Comparison of ENCODE assay signal across 24 cellular contexts in genomic region chr1:166182281-166182680, GRCh38. TPM values are rescaled to one million over a fixed set of nuclear protein-coding genes. Genes with fewer than 3 reads are reported as not detected.
DNase-seq lines count a peak whose midpoint lies in the region; ATAC-seq and TF ChIP-seq lines count a peak whose summit lies in the region.
"Had no signal": no experiment of that assay in that cellular context is flagged by ENCODE, and none has a peak within 500 bp of the region (broad histone marks: within the 10 kb centered on the region; RNA-seq: fewer than 3 reads in every experiment).

No MANE protein-coding gene starts in this region.

- H3K4me3 Mint-ChIP-seq in WTC11: no peak overlapping the region
- H3K4me3 Mint-ChIP-seq: activated naive CD8-positive, alpha-beta T cell; activated T-cell treated with anti-CD3 and anti-CD28 coated beads, Interleukin-2, amount 50 U/mL, for 72 hours; CD4-positive, CD25-positive, alpha-beta regulatory T cell; natural killer cell; T-helper 17 cell had no signal

- H3K4me1 ChIP-seq in tibial artery: no peaks in the 10 kb centered on the region
- H3K4me1 ChIP-seq: parathyroid adenoma, thyroid gland had no signal

- ATAC-seq in GM18870 (IDR thresholded peaks at IDR 0.05; ENCODE audit: unreplicated experiment) (peak; percentile 72), GM21529 (IDR thresholded peaks at IDR 0.05; ENCODE audit: unreplicated experiment) (peak; percentile 56), HG02938 (IDR thresholded peaks at IDR 0.05; ENCODE audit: unreplicated experiment) (peak; percentile 73), WTC11 (peak; percentile 20; the same call in 1 of the 2 replicates)
- ATAC-seq: left cardiac atrium, natural killer cell, T-helper 17 cell had no signal

- H3K9me3 ChIP-seq in tibial artery: no peaks in the 10 kb centered on the region
- H3K9me3 ChIP-seq: esophagus squamous epithelium, thyroid gland had no signal

- TF ChIP-seq CTCF in WTC11 (IDR thresholded peaks at IDR 0.05) (no peak), tibial artery (IDR thresholded peaks at IDR 0.05) (no peak)

- DNase-seq in WTC11 (ENCODE audit: low spot score) (no peak), NCI-H1092 treated with DMSO at 0.1 percent for 48 hours (lab: John Stamatoyannopoulos, UW) (no peak), tibial artery (no peak), T-helper 9 cell (no peak)
- no peak for DNase-seq in activated CD4-positive, CD25-positive, alpha-beta regulatory T cell treated with anti-CD3 and anti-CD28 coated beads, Interleukin-2, amount 50 U/mL, for 72 hours
- DNase-seq: activated CD4-positive, CD25-positive, alpha-beta regulatory T cell; activated T-cell treated with anti-CD3 and anti-CD28 coated beads, Interleukin-2, amount 50 U/mL, for 72 hours; CD4-positive, CD25-positive, alpha-beta regulatory T cell; effector memory CD4-positive, alpha-beta T cell; esophagus squamous epithelium; left cardiac atrium; natural killer cell; NCI-H1436; NCI-H2171 treated with DMSO at 0.1 percent for 48 hours; NCI-H526 treated with DMSO at 0.1 percent for 48 hours; Right ventricle myocardium superior; stimulated activated naive CD4-positive, alpha-beta T cell; T-helper 17 cell; thyroid gland had no signal

- no peaks in the 10 kb centered on the region for H3K36me3 Mint-ChIP-seq in WTC11
- H3K36me3 Mint-ChIP-seq: activated naive CD8-positive, alpha-beta T cell; CD4-positive, CD25-positive, alpha-beta regulatory T cell; natural killer cell had no signal

- CTCF ChIA-PET in WTC11 (lab: Charles Lee): interaction anchor here (0.6 to 1.5 kb wide), 3 partner anchors 17 to 258 kb away, joined by 3 to 5 read pairs (median 3); no protein-coding TSS in a partner anchor

- intact Hi-C loops in tibial artery (cut with DNase I; ENCODE audit: low total_unique reads): no loop called here

- H3K36me3 ChIP-seq in tibial artery: no peaks in the 10 kb centered on the region
- H3K36me3 ChIP-seq: esophagus squamous epithelium, thyroid gland had no signal

- peaks cover 0 to 3% of the 10 kb centered on the region in 2 donors for H3K27me3 ChIP-seq in tibial artery
- H3K27me3 ChIP-seq: thyroid gland had no signal

- H3K9me3 Mint-ChIP-seq in WTC11: no peaks in the 10 kb centered on the region
- H3K9me3 Mint-ChIP-seq: activated T-cell treated with anti-CD3 and anti-CD28 coated beads, Interleukin-2, amount 50 U/mL, for 72 hours; natural killer cell had no signal

- H3K4me3 ChIP-seq in tibial artery: no peak overlapping the region
- H3K4me3 ChIP-seq: esophagus squamous epithelium, thyroid gland had no signal

- H3K27me3 Mint-ChIP-seq in WTC11 (ENCODE audit: low read depth): no peaks in the 10 kb centered on the region; the same call in 1 of the 2 replicates

- H3K27ac Mint-ChIP-seq in WTC11: no peak overlapping the region
- H3K27ac Mint-ChIP-seq: activated naive CD8-positive, alpha-beta T cell; activated T-cell treated with anti-CD3 and anti-CD28 coated beads, Interleukin-2, amount 50 U/mL, for 72 hours; CD4-positive, CD25-positive, alpha-beta regulatory T cell; natural killer cell; T-helper 17 cell had no signal

- no peak overlapping the region for H3K27ac ChIP-seq in tibial artery
- H3K27ac ChIP-seq: esophagus squamous epithelium, parathyroid adenoma, thyroid gland had no signal

- H3K4me1 Mint-ChIP-seq in WTC11: peaks cover 33% of the 10 kb centered on the region
- H3K4me1 Mint-ChIP-seq: CD4-positive, CD25-positive, alpha-beta regulatory T cell; natural killer cell; T-helper 17 cell had no signal

- POLR2A ChIA-PET in WTC11 (lab: Charles Lee): no interaction called here

TF ChIP-seq in WTC11, 78 proteins besides CTCF, POLR2A, EP300 and RAD21 (continues in another document):
- TF ChIP-seq HMGA2 (CRISPR knock-in tag; IDR thresholded peaks at IDR 0.05) (no peak), PRRX2 (CRISPR knock-in tag; IDR thresholded peaks at IDR 0.05) (no peak), CREB1 (CRISPR knock-in tag; IDR thresholded peaks at IDR 0.05) (no peak), ATF3 (CRISPR knock-in tag; conservative IDR thresholded peaks at IDR 0.05) (no peak), ATF1 (CRISPR knock-in tag; IDR thresholded peaks at IDR 0.05) (no peak), NR2C2 (CRISPR knock-in tag; IDR thresholded peaks at IDR 0.05) (no peak), ESRRA (CRISPR knock-in tag; IDR thresholded peaks at IDR 0.05; ENCODE audit: borderline replicate concordance) (no peak), ZNF416 (CRISPR knock-in tag; IDR thresholded peaks at IDR 0.05) (no peak), AR (CRISPR knock-in tag; IDR thresholded peaks at IDR 0.05) (no peak), TCF7 (CRISPR knock-in tag; IDR thresholded peaks at IDR 0.05; ENCODE audit: low read depth) (no peak), FOXK1 (CRISPR knock-in tag; IDR thresholded peaks at IDR 0.05) (no peak), RELA (CRISPR knock-in tag; IDR thresholded peaks at IDR 0.05; ENCODE audit: borderline replicate concordance) (no peak), JAZF1 (CRISPR knock-in tag; IDR thresholded peaks at IDR 0.05) (no peak), RORB (CRISPR knock-in tag; IDR thresholded peaks at IDR 0.05) (no peak), ZBTB43 (CRISPR knock-in tag; IDR thresholded peaks at IDR 0.05) (no peak), ARID4B (CRISPR knock-in tag; IDR thresholded peaks at IDR 0.05; ENCODE audit: borderline replicate concordance) (no peak), SOX15 (CRISPR knock-in tag; IDR thresholded peaks at IDR 0.05) (no peak)

RNA-seq across cellular contexts. Expression of gene FAM78B, which starts 15.5 kb away (rescaled TPM):
- 2.2 to 2.7 TPM (median 2.6 TPM) in 3 replicates for total RNA-seq in WTC11 (2021)
- total RNA-seq: natural killer cell had no signal

Comparison
In these comparisons a context has a peak if more than half of its experiments do, and no peak if none do; other contexts are left out.
1. ATAC-seq: peak in every context shown above with its lines; median percentile 73 in HG02938; 72 in GM18870; 56 in GM21529; 20 in WTC11.